Comparison of ENCODE assay signal across 13 cellular contexts in genomic region chr10:79192677-79193003, GRCh38.
A peak's percentile ranks its signal among the peaks of the same experiment; 100 is the strongest.
DNase-seq lines count a peak whose midpoint lies in the region; ATAC-seq and TF ChIP-seq lines count a peak whose summit lies in the region.
"Had no signal": no experiment of that assay in that cellular context is flagged by ENCODE, and none has a peak within 500 bp of the region (broad histone marks: within the 10 kb centered on the region; RNA-seq: fewer than 3 reads in every experiment).

No MANE protein-coding gene starts in this region.

- no peak for ATAC-seq in Right ventricle myocardium superior (ENCODE audit: poor library complexity)
- ATAC-seq in left lung = no peak
- no peak for ATAC-seq in GM18873 (IDR thresholded peaks at IDR 0.05; ENCODE audit: low FRiP score, unreplicated experiment)
- ATAC-seq: activated T-cell treated with anti-CD3 and anti-CD28 coated beads, Interleukin-2, amount 50 U/mL, for 72 hours; naive thymus-derived CD4-positive, alpha-beta T cell; stimulated activated naive B cell treated with anti-CD40 and anti-IgM and Interleukin-4, amounts not matched to agents 10 μg/mL and 1 μg/mL and 100 μg/mL, for 72 hours had no signal

- intact Hi-C loops in Right ventricle myocardium superior (cut with DNase I) = loop anchor here (5.0 to 10.0 kb wide), 2 partner anchors 125 to 978 kb away; partner anchors contain the start of gene ZMIZ1
- intact Hi-C loops in left lung (cut with DNase I) = loop anchor here (5.0 to 10.0 kb wide), 3 partner anchors 115 to 1148 kb away; no protein-coding TSS in a partner anchor
- intact Hi-C loops in uterus (cut with DNase I; ENCODE audit: low total_unique reads) = loop anchor here (10.0 kb wide), 1 partner anchor 888 kb away; no protein-coding TSS in a partner anchor

- H3K36me3 ChIP-seq in cardiac muscle cell = peaks cover 3% of the 10 kb centered on the region
- H3K36me3 ChIP-seq in left lung = peaks cover 0 to 1% of the 10 kb centered on the region in 2 donors
- H3K36me3 ChIP-seq in uterus = no peaks in the 10 kb centered on the region

- TF ChIP-seq CTCF in cardiac muscle cell (IDR thresholded peaks at IDR 0.05; ENCODE audit: low read depth, low read length) (no peak), astrocyte of the spinal cord (IDR thresholded peaks at IDR 0.05; ENCODE audit: low read depth, low read length) (no peak), left lung (IDR thresholded peaks at IDR 0.05) (no peak), uterus (IDR thresholded peaks at IDR 0.05) (no peak)

- peak in 1 of 2 donors; percentile 23 for DNase-seq in cardiac muscle cell (ENCODE audit: low read depth in 1 of 2, low spot score in 1 of 2)
- DNase-seq in Right ventricle myocardium superior = no peak
- peak; percentile 62 for DNase-seq in astrocyte of the spinal cord (ENCODE audit: low read depth, low spot score)
- peak in 1 of 2 donors; percentile 80 for DNase-seq in left lung
- DNase-seq in uterus = no peak
- no peak for DNase-seq in NCI-H2171 treated with DMSO at 0.1 percent for 48 hours (lab: John Stamatoyannopoulos, UW)
- no peak for DNase-seq in NCI-H2081 (lab: John Stamatoyannopoulos, UW)
- DNase-seq: activated T-cell treated with anti-CD3 and anti-CD28 coated beads, Interleukin-2, amount 50 U/mL, for 72 hours; naive thymus-derived CD4-positive, alpha-beta T cell; NCI-H1436; stimulated activated CD4-positive, alpha-beta T cell treated with anti-CD3 and anti-CD28 coated beads, Interleukin-15, amount 100 ng/mL, for 24 hours; stimulated activated naive B cell treated with anti-CD40 and anti-IgM and Interleukin-4, amounts not matched to agents 10 μg/mL and 1 μg/mL and 100 μg/mL, for 72 hours had no signal

- TF ChIP-seq POLR2A in uterus (IDR thresholded peaks at IDR 0.05) = no peak

- in situ Hi-C loops in astrocyte of the spinal cord (cut with HindIII; ENCODE audit: low sequenced_read_pairs) = loop anchor here (10.0 kb wide), 1 partner anchor 118 kb away; no protein-coding TSS in a partner anchor

- H3K4me3 ChIP-seq in cardiac muscle cell = no peak overlapping the region
- no peak overlapping the region for H3K4me3 ChIP-seq in astrocyte of the spinal cord (ENCODE audit: low read depth, low read length)
- no peak overlapping the region for H3K4me3 ChIP-seq in left lung
- no peak overlapping the region for H3K4me3 ChIP-seq in uterus

- H3K4me1 ChIP-seq in cardiac muscle cell (ENCODE audit: low read depth) (peaks cover 40% of the 10 kb centered on the region), left lung (peaks cover 24 to 63% of the 10 kb centered on the region in 2 donors), uterus (peaks cover 0 to 6% of the 10 kb centered on the region in 2 donors)

- peak overlapping the region; percentile 45 for H3K27ac ChIP-seq in cardiac muscle cell
- H3K27ac ChIP-seq in left lung = peak overlapping the region; percentile 1 to 51
- peak overlapping the region; percentile 53 to 78 for H3K27ac ChIP-seq in uterus

- no peaks in the 10 kb centered on the region for H3K9me3 ChIP-seq in cardiac muscle cell (ENCODE audit: low read depth)
- no peaks in the 10 kb centered on the region for H3K9me3 ChIP-seq in left lung
- no peaks in the 10 kb centered on the region for H3K9me3 ChIP-seq in uterus

- H3K27me3 ChIP-seq in cardiac muscle cell = no peaks in the 10 kb centered on the region
- H3K27me3 ChIP-seq in left lung = no peaks in the 10 kb centered on the region
- H3K27me3 ChIP-seq in uterus = no peaks in the 10 kb centered on the region
